9 cellular contexts compared by ENCODE assay signal in the genomic region with DNA sequence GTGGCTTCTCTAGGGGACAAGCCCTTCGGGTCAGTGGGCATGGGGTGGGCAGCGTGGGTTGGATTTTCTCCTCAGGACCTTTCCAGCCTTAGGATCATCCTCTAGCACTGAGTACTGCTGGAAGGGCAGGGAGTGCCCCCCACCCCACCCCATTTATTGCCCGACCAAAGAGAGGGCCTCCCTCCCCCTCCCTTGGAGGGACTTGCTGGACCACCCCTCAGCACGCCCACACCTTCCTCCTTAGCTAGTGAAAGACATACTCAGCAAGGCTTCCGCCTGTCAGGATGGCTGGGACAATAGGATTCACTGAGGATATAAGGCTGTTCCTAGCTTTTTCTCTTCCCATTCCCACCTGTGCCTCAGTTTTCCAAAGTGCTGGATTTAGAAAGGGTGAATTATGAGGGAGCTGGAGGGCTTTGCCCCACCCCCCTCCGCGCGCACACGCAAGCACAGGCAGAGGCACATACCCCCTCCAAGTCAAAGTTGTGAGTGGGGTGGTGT. TPM values are rescaled to one million over a fixed set of nuclear protein-coding genes. Genes with fewer than 3 reads are reported as not detected.
DNase-seq lines count a peak whose midpoint lies in the region; ATAC-seq and TF ChIP-seq lines count a peak whose summit lies in the region.
"Had no signal": no experiment of that assay in that cellular context is flagged by ENCODE, and none has a peak within 500 bp of the region (broad histone marks: within the 10 kb centered on the region; RNA-seq: fewer than 3 reads in every experiment).

No MANE protein-coding gene starts in this region.

- H3K27ac ChIP-seq in C4-2B: peak overlapping the region; percentile 75; the same call in 1 of the 2 replicates
- peak overlapping the region in 54 of 59 donors; percentile 5 to 97 (median 76) for H3K27ac ChIP-seq in dorsolateral prefrontal cortex
- peak overlapping the region; percentile 9 for H3K27ac ChIP-seq in neural cell (ENCODE audit: low read length)

- DNase-seq in NCI-H69 (lab: John Stamatoyannopoulos, UW) (peak; percentile 40), dorsolateral prefrontal cortex (no peak), NCI-H526 treated with DMSO at 0.1 percent for 48 hours (lab: John Stamatoyannopoulos, UW) (no peak)

- TF ChIP-seq CTCF in C4-2B (conservative IDR thresholded peaks at IDR 0.05): no peak
- no peak for TF ChIP-seq CTCF in dorsolateral prefrontal cortex (IDR thresholded peaks at IDR 0.05 in 54 of 56, conservative IDR thresholded peaks at IDR 0.05 in 2 of 56; ENCODE audit: low read depth in 1 of 56, partially characterized antibody in 56 of 56)
- no peak for TF ChIP-seq CTCF in neural cell (IDR thresholded peaks at IDR 0.05; ENCODE audit: poor library complexity, severe bottlenecking)

- no peaks in the 10 kb centered on the region for H3K27me3 ChIP-seq in dorsolateral prefrontal cortex
- H3K27me3 ChIP-seq in neural cell (ENCODE audit: insufficient read depth, low read depth, low read length): peaks cover 4% of the 10 kb centered on the region

- intact Hi-C loops in dorsolateral prefrontal cortex (cut with DNase I): loop anchor here in 1 of 2 donors (10.0 kb wide), 1 partner anchor 448 kb away; a partner anchor contains a TSS

- H2AFZ ChIP-seq in neural cell (ENCODE audit: low read depth, low read length): peak overlapping the region; percentile 54

- no peaks in the 10 kb centered on the region for H4K20me1 ChIP-seq in neural cell (ENCODE audit: insufficient read depth)

- H3K9ac ChIP-seq in neural cell (ENCODE audit: low read length): peak overlapping the region; percentile 50

- no peaks in the 10 kb centered on the region for H3K9me2 ChIP-seq in neural cell (ENCODE audit: insufficient read depth, low read length)

- H3F3A ChIP-seq in neural cell (ENCODE audit: insufficient read depth, low read length, poor library complexity, severe bottlenecking): no peaks in the 10 kb centered on the region

- no peaks in the 10 kb centered on the region for H3K9me3 ChIP-seq in neural cell (ENCODE audit: low read length)

- H3K4me2 ChIP-seq in neural cell (ENCODE audit: low read length): peak overlapping the region; percentile 39

- no peak for TF ChIP-seq RAD21 in neural cell (conservative IDR thresholded peaks at IDR 0.05)

- no peak for TF ChIP-seq EP300 in neural cell (conservative IDR thresholded peaks at IDR 0.05; ENCODE audit: poor library complexity, severe bottlenecking)

- no peak for ATAC-seq in GM18858 (IDR thresholded peaks at IDR 0.05; ENCODE audit: unreplicated experiment)
- ATAC-seq in HG02938 (IDR thresholded peaks at IDR 0.05; ENCODE audit: unreplicated experiment): no peak
- ATAC-seq in GM18502 (IDR thresholded peaks at IDR 0.05; ENCODE audit: poor library complexity, unreplicated experiment): no peak

- H3K79me2 ChIP-seq in neural cell (replicated peaks; ENCODE audit: insufficient read depth, low read length): peaks cover 3% of the 10 kb centered on the region

- H3K36me3 ChIP-seq in neural cell (ENCODE audit: insufficient read depth, low read length): no peaks in the 10 kb centered on the region

- H3K4me3 ChIP-seq in dorsolateral prefrontal cortex (peak overlapping the region in 57 of 59 donors; percentile 33 to 84 (median 75)), neural cell (ENCODE audit: low read length) (peak overlapping the region; percentile 77)

TF ChIP-seq in neural cell, 6 proteins besides CTCF, POLR2A, EP300 and RAD21:
- no peak for TF ChIP-seq EZH2 (IDR thresholded peaks at IDR 0.05; ENCODE audit: borderline replicate concordance, insufficient read depth, low read length, poor library complexity, severe bottlenecking)
- no peak for TF ChIP-seq TAF1 (IDR thresholded peaks at IDR 0.05; ENCODE audit: low read depth)
- TF ChIP-seq MXI1 (conservative IDR thresholded peaks at IDR 0.05; ENCODE audit: poor library complexity, severe bottlenecking): no peak
- no peak for TF ChIP-seq POLR2AphosphoS5 (IDR thresholded peaks at IDR 0.05)
- no peak for TF ChIP-seq SMC3 (conservative IDR thresholded peaks at IDR 0.05; ENCODE audit: poor library complexity)
- TF ChIP-seq, protein P1, sequence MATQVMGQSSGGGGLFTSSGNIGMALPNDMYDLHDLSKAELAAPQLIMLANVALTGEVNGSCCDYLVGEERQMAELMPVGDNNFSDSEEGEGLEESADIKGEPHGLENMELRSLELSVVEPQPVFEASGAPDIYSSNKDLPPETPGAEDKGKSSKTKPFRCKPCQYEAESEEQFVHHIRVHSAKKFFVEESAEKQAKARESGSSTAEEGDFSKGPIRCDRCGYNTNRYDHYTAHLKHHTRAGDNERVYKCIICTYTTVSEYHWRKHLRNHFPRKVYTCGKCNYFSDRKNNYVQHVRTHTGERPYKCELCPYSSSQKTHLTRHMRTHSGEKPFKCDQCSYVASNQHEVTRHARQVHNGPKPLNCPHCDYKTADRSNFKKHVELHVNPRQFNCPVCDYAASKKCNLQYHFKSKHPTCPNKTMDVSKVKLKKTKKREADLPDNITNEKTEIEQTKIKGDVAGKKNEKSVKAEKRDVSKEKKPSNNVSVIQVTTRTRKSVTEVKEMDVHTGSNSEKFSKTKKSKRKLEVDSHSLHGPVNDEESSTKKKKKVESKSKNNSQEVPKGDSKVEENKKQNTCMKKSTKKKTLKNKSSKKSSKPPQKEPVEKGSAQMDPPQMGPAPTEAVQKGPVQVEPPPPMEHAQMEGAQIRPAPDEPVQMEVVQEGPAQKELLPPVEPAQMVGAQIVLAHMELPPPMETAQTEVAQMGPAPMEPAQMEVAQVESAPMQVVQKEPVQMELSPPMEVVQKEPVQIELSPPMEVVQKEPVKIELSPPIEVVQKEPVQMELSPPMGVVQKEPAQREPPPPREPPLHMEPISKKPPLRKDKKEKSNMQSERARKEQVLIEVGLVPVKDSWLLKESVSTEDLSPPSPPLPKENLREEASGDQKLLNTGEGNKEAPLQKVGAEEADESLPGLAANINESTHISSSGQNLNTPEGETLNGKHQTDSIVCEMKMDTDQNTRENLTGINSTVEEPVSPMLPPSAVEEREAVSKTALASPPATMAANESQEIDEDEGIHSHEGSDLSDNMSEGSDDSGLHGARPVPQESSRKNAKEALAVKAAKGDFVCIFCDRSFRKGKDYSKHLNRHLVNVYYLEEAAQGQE (IDR thresholded peaks at IDR 0.05; ENCODE audit: borderline replicate concordance): peak; percentile 42

RNA-seq across cellular contexts. Expression of a gene that starts 0.9 kb away (rescaled TPM):
- 10 to 100 TPM; 22.4 to 79.8 (median 47.2) TPM for total RNA-seq in dorsolateral prefrontal cortex
- polyA plus RNA-seq in neural cell: 18.9 and 29.5 TPM in 2 replicates
- polyA minus RNA-seq in neural cell: 11.7 and 12.7 TPM in 2 replicates

RNA-seq across cellular contexts. Expression of a gene that starts 5.8 kb away (rescaled TPM):
- total RNA-seq in dorsolateral prefrontal cortex: not detected
- not detected in 2 replicates for polyA plus RNA-seq in neural cell
- not detected in 2 replicates for polyA minus RNA-seq in neural cell
- total RNA-seq: renal cortical epithelial cell had no signal

RNA-seq across cellular contexts. Expression of a gene that starts 24.4 kb away (rescaled TPM):
- total RNA-seq in dorsolateral prefrontal cortex: 1,000 to 10,000 TPM in 53 of 120 experiments, 100 to 1,000 TPM in 67; 482 to 1,543 (median 963) TPM
- polyA plus RNA-seq in neural cell: 485 and 522 TPM in 2 replicates
- polyA minus RNA-seq in neural cell: 358 and 429 TPM in 2 replicates

RNA-seq across cellular contexts. Expression of a gene that starts 34.8 kb away (rescaled TPM):
- 10 to 100 TPM in 119 of 120 experiments, 1 to 10 TPM in 1; 9.6 to 55.6 (median 23.9) TPM for total RNA-seq in dorsolateral prefrontal cortex
- polyA plus RNA-seq in neural cell: 44.5 and 64.9 TPM in 2 replicates
- polyA minus RNA-seq in neural cell: 33.5 and 42.1 TPM in 2 replicates

RNA-seq across cellular contexts. Expression of a gene that starts 42.8 kb away (rescaled TPM):
- total RNA-seq in dorsolateral prefrontal cortex: 10 to 100 TPM in 13 of 120 experiments, 1 to 10 TPM in 107; 2.9 to 14.4 (median 7.5) TPM
- polyA plus RNA-seq in neural cell: 15.1 and 16.8 TPM in 2 replicates
- polyA minus RNA-seq in neural cell: 12.7 and 13.7 TPM in 2 replicates

Comparison
In these comparisons a context has a peak if more than half of its experiments do, and no peak if none do; other contexts are left out.
1. H3K27ac ChIP-seq: peak in every context shown above with its lines; median percentile 76 in dorsolateral prefrontal cortex; 75 in C4-2B; 9 in neural cell.